In the genomic region with DNA sequence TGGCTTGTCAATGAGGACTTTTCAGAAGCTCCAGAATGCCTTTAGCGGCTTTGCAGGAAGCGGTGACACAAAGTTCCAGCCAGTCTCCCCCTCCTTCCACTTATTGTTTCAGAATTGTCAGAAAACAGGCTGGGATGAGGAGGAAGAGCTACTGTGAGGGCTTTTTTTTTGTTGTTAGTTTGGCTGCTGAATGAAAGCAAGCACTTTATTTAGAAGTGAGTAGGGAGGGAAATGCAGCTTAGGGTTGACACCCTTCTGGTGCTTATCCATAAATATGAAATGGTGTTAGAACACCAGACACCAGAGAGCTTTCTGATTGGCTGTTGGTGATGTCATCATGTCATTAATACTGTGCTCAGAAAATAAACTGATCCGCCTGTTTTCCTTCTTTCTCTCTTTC, we compare ENCODE assay signal across 11 cellular contexts.
DNase-seq lines count a peak whose midpoint lies in the region; ATAC-seq and TF ChIP-seq lines count a peak whose summit lies in the region.
"Had no signal": no experiment of that assay in that cellular context is flagged by ENCODE, and none has a peak within 500 bp of the region (broad histone marks: within the 10 kb centered on the region; RNA-seq: fewer than 3 reads in every experiment).

No MANE protein-coding gene starts in this region.

- TF ChIP-seq CTCF in heart left ventricle (IDR thresholded peaks at IDR 0.05) (no peak), neural progenitor cell (IDR thresholded peaks at IDR 0.05) (no peak)

- H3K4me1 ChIP-seq in heart left ventricle (peaks cover 6 to 56% (median 45%) of the 10 kb centered on the region in 12 donors), neural progenitor cell (peaks cover 46% of the 10 kb centered on the region)
- H3K4me1 ChIP-seq: adrenal gland had no signal

- H3K4me3 ChIP-seq in heart left ventricle (peak overlapping the region in 1 of 12 donors; percentile 22), neural progenitor cell (no peak overlapping the region)
- H3K4me3 ChIP-seq: adrenal gland, GM23248 had no signal

- H4K20me1 ChIP-seq in neural progenitor cell (ENCODE audit: low read depth), result peaks cover 48% of the 10 kb centered on the region

- TF ChIP-seq POLR2A in heart left ventricle (IDR thresholded peaks at IDR 0.05), result no peak

- ATAC-seq in heart left ventricle (peak; percentile 56 to 79 (median 74)), HG03520 (IDR thresholded peaks at IDR 0.05; ENCODE audit: unreplicated experiment) (no peak)
- ATAC-seq: foreskin keratinocyte had no signal

- peak overlapping the region; percentile 80 for H3K27ac Mint-ChIP-seq in neural progenitor cell

- peak; percentile 32 for DNase-seq in DMS79 treated with DMSO at 0.1 percent for 48 hours (lab: John Stamatoyannopoulos, UW)
- DNase-seq in DMS79 (lab: John Stamatoyannopoulos, UW), result no peak
- peak; percentile 37 for DNase-seq in NCI-H510A (lab: John Stamatoyannopoulos, UW)
- DNase-seq in heart left ventricle, result peak in 2 of 5 donors; percentile 22 to 35
- DNase-seq in neural progenitor cell (ENCODE audit: low spot score), result peak; percentile 19
- no peak for DNase-seq in HK-2 (ENCODE audit: unreplicated experiment)
- DNase-seq in HCEC 1CT, result no peak
- DNase-seq: foreskin keratinocyte, GM23248 had no signal

- H3K4me1 Mint-ChIP-seq in neural progenitor cell, result peaks cover 62% of the 10 kb centered on the region

- peaks cover 25% of the 10 kb centered on the region for H3F3A ChIP-seq in neural progenitor cell (ENCODE audit: low read depth)

- no peak overlapping the region for H3K4me3 Mint-ChIP-seq in neural progenitor cell

- H3K36me3 ChIP-seq in heart left ventricle (no peaks in the 10 kb centered on the region), neural progenitor cell (no peaks in the 10 kb centered on the region)
- H3K36me3 ChIP-seq: adrenal gland had no signal

- intact Hi-C loops in heart left ventricle (cut with DNase I), result loop anchor here in 3 of 10 donors (5.0 to 10.0 kb wide), 3 partner anchors 180 to 250 kb away; a partner anchor contains a TSS

- peaks cover 4% of the 10 kb centered on the region for H3K9me3 Mint-ChIP-seq in neural progenitor cell

- H3K4me2 ChIP-seq in neural progenitor cell, result peak overlapping the region; percentile 45

- peaks cover 54% of the 10 kb centered on the region for H3K79me2 ChIP-seq in neural progenitor cell (ENCODE audit: low read depth)

- H3K36me3 Mint-ChIP-seq in neural progenitor cell, result peaks cover 27% of the 10 kb centered on the region

- WGBS in heart left ventricle, 4 donors, result 28 to 54% (median 33%) methylated on average over 3 of the region's 3 CpGs

- H3K27me3 ChIP-seq in heart left ventricle, result no peaks in the 10 kb centered on the region
- no peaks in the 10 kb centered on the region for H3K27me3 ChIP-seq in neural progenitor cell
- H3K27me3 ChIP-seq: adrenal gland, foreskin keratinocyte had no signal

- H2AFZ ChIP-seq in neural progenitor cell (replicated peaks), result no peak overlapping the region
- H2AFZ ChIP-seq: GM23248 had no signal

- H3K9ac ChIP-seq in neural progenitor cell, result no peak overlapping the region
- H3K9ac ChIP-seq: GM23248 had no signal

- H3K27ac ChIP-seq in heart left ventricle (peak overlapping the region in 9 of 12 donors; percentile 0 to 54 (median 24)), neural progenitor cell (no peak overlapping the region)
- H3K27ac ChIP-seq: adrenal gland, foreskin keratinocyte, GM23248 had no signal

- H3K27me3 Mint-ChIP-seq in neural progenitor cell (ENCODE audit: insufficient read depth, low read depth), result no peaks in the 10 kb centered on the region

- no peaks in the 10 kb centered on the region for H3K9me3 ChIP-seq in heart left ventricle
- H3K9me3 ChIP-seq in neural progenitor cell (ENCODE audit: low read depth), result no peaks in the 10 kb centered on the region
- H3K9me3 ChIP-seq: adrenal gland had no signal

Comparison
In these comparisons a context has a peak if more than half of its experiments do, and no peak if none do; other contexts are left out.
1. DNase-seq: peak in DMS79 treated with DMSO at 0.1 percent for 48 hours (single experiment), NCI-H510A (single experiment) and neural progenitor cell (single experiment); none in DMS79 (single experiment), HK-2 (single experiment) and HCEC 1CT (single experiment).